Comparison of ENCODE assay signal across 8 cellular contexts in genomic region chr17:13337864-13338371, GRCh38.
DNase-seq lines count a peak whose midpoint lies in the region; ATAC-seq, FAIRE-seq and TF ChIP-seq lines count a peak whose summit lies in the region.

No MANE protein-coding gene starts in this region.

- peaks cover 2% of the 10 kb centered on the region; the same call in 1 of the 2 replicates for H3K23me2 ChIP-seq in H1 (ENCODE audit: low read depth, low read length)

- H3K36me3 ChIP-seq in HEK293 (ENCODE audit: control insufficient read depth in 2 of 2, insufficient read depth in 1 of 2, low read length in 2 of 2) (no peaks in the 10 kb centered on the region), H1 (ENCODE audit: control insufficient read depth in 2 of 4, insufficient read depth in 4 of 4, low read length in 3 of 4) (no peaks in the 10 kb centered on the region), mucosa of stomach (ENCODE audit: control insufficient read depth, insufficient read depth, low read length) (no peaks in the 10 kb centered on the region)

- H3K79me1 ChIP-seq in H1 (ENCODE audit: low read depth, low read length), result no peaks in the 10 kb centered on the region

- no peak overlapping the region for H2AFZ ChIP-seq in H1 (ENCODE audit: low read length)

- TF ChIP-seq CTCF in D721Med (IDR thresholded peaks at IDR 0.05; ENCODE audit: insufficient read depth, missing control alignments) (peak; percentile 62), HEK293 (tag by site-specific recombination; IDR thresholded peaks at IDR 0.05) (peak; percentile 57; the same call in 1 of the 2 replicates), H1 (IDR thresholded peaks at IDR 0.05; ENCODE audit: control extremely low read depth in 1 of 3, insufficient read depth in 1 of 3, low read depth in 1 of 3, low read length in 3 of 3) (peak in 2 of 3 experiments; percentile 56 to 66; a peak in 3 of 4 replicates)

- FAIRE-seq in D721Med (lab: Jason Lieb, UNC) (peak; percentile 29), RCC 7860 (lab: Jason Lieb, UNC) (peak; percentile 47), H1 (lab: Jason Lieb, UNC) (peak; percentile 83)

- peak overlapping the region; percentile 33; a peak in 3 of 4 replicates for H3K4me2 ChIP-seq in H1 (ENCODE audit: insufficient read depth in 1 of 2, low read depth in 2 of 2, low read length in 2 of 2)

- POLR2A ChIA-PET in HEK293 (lab: Yijun Ruan, JAX), result no interaction called here
- POLR2A ChIA-PET in H1 (lab: Charles Lee; ENCODE audit: partially characterized antibody), result no interaction called here

- no peak overlapping the region for H3K23ac ChIP-seq in H1 (ENCODE audit: insufficient read length)

- H2BK120ac ChIP-seq in H1 (replicated peaks; ENCODE audit: low read depth, low read length), result no peak overlapping the region

- TF ChIP-seq EP300 in H1 (IDR thresholded peaks at IDR 0.05; ENCODE audit: borderline replicate concordance in 1 of 2, low read depth in 2 of 2, low read length in 2 of 2), result no peak

- no peak overlapping the region for H2BK20ac ChIP-seq in H1 (ENCODE audit: low read length)

- TF ChIP-seq POLR2A in H1 (IDR thresholded peaks at IDR 0.05; ENCODE audit: control extremely low read depth in 1 of 2, low read depth in 2 of 2, low read length in 2 of 2), result no peak

- no peaks in the 10 kb centered on the region for H4K20me1 ChIP-seq in H1 (replicated peaks in 1 of 2; ENCODE audit: control insufficient read depth in 1 of 2, insufficient read depth in 2 of 2, low read length in 2 of 2)

- ATAC-seq in GM21381 (IDR thresholded peaks at IDR 0.05; ENCODE audit: unreplicated experiment) (no peak), HG02970 (IDR thresholded peaks at IDR 0.05; ENCODE audit: low FRiP score, unreplicated experiment) (no peak)

- peak; percentile 80 to 85 for TF ChIP-seq RAD21 in H1 (IDR thresholded peaks at IDR 0.05 in 1 of 2, conservative IDR thresholded peaks at IDR 0.05 in 1 of 2; ENCODE audit: low read depth in 2 of 2, low read length in 2 of 2)

- H3K4me3 ChIP-seq in HEK293 (ENCODE audit: low read depth, low read length) (no peak overlapping the region), H1 (ENCODE audit: extremely low read depth in 1 of 4, insufficient read depth in 2 of 4, low read depth in 3 of 4, low read length in 4 of 4) (peak overlapping the region in 1 of 4 experiments; percentile 44; a peak in 1 of 8 replicates), mucosa of stomach (ENCODE audit: low read length) (peak overlapping the region; percentile 50)

- no peak overlapping the region for H4K5ac ChIP-seq in H1 (ENCODE audit: insufficient read length, low read depth, low read length)

- H3K27ac ChIP-seq in HEK293 (ENCODE audit: extremely low read depth, low read depth, low read length) (no peak overlapping the region), H1 (ENCODE audit: low read depth, low read length) (no peak overlapping the region)

- H3K79me2 ChIP-seq in H1 (ENCODE audit: control insufficient read depth in 1 of 2, insufficient read depth in 2 of 2, low read length in 2 of 2), result no peaks in the 10 kb centered on the region

- no peak overlapping the region for H2BK15ac ChIP-seq in H1 (ENCODE audit: low read length)

- peaks cover 0 to 2% (median 0%) of the 10 kb centered on the region in 4 experiments; a peak in 2 of 7 replicates for H3K27me3 ChIP-seq in H1 (replicated peaks in 1 of 4; ENCODE audit: control insufficient read depth in 3 of 4, extremely low read depth in 1 of 4, insufficient read depth in 3 of 4, low read length in 3 of 4)
- no peaks in the 10 kb centered on the region for H3K27me3 ChIP-seq in mucosa of stomach (ENCODE audit: control insufficient read depth, insufficient read depth, low read length)

- no peak overlapping the region for H3K4ac ChIP-seq in H1 (replicated peaks; ENCODE audit: insufficient read length, low read depth, low read length)

- WGBS in H1 (ENCODE audit: extremely low coverage in 1 of 2, insufficient coverage in 1 of 2, insufficient read length in 1 of 2, insufficient replicate concordance in 2 of 2, low coverage in 1 of 2, low lambda C conversion rate in 2 of 2, missing lambda C conversion rate in 1 of 2), 2 experiments, result 34% methylated on average over 12 of the region's 12 CpGs; no CpG with 5 or more reads in 1 of the 2 experiments

- H4K8ac ChIP-seq in H1 (ENCODE audit: extremely low read depth, insufficient read depth, low read length), result no peak overlapping the region

- no peak overlapping the region for H3K14ac ChIP-seq in H1 (ENCODE audit: insufficient read length)

- DNase-seq in D721Med (ENCODE audit: insufficient read length, low spot score) (no peak), RCC 7860 (ENCODE audit: low spot score) (peak; percentile 35), H1 (ENCODE audit: low read depth in 1 of 2, low spot score in 2 of 2) (no peak), NCI-H187 (lab: John Stamatoyannopoulos, UW) (no peak)

- H3K9ac ChIP-seq in H1 (replicated peaks in 1 of 4; ENCODE audit: extremely low read depth in 1 of 4, low read depth in 3 of 4, low read length in 3 of 4), result peak overlapping the region in 1 of 4 experiments; percentile 8; a peak in 1 of 7 replicates
- H3K9ac ChIP-seq in mucosa of stomach (ENCODE audit: low read length), result peak overlapping the region; percentile 45

- no peak overlapping the region for H2BK5ac ChIP-seq in H1 (ENCODE audit: low read depth, low read length)

- H3K9me3 ChIP-seq in HEK293 (ENCODE audit: control insufficient read depth, insufficient read depth, low read depth, low read length) (no peaks in the 10 kb centered on the region), H1 (ENCODE audit: insufficient read depth in 2 of 2, low read depth in 1 of 2, low read length in 1 of 2) (no peaks in the 10 kb centered on the region), mucosa of stomach (ENCODE audit: control insufficient read depth, low read length) (no peaks in the 10 kb centered on the region)

- H3K56ac ChIP-seq in H1 (replicated peaks; ENCODE audit: insufficient read length, low read depth, low read length), result no peak overlapping the region

- H2AK5ac ChIP-seq in H1 (ENCODE audit: low read depth, low read length), result no peak overlapping the region

- H3K4me1 ChIP-seq in HEK293 (ENCODE audit: control insufficient read depth, insufficient read depth, low read length) (no peaks in the 10 kb centered on the region; the same call in 1 of the 2 replicates), H1 (replicated peaks in 1 of 4; ENCODE audit: control insufficient read depth in 3 of 4, insufficient read depth in 4 of 4, low read length in 3 of 4) (peaks cover 0 to 8% (median 3%) of the 10 kb centered on the region in 4 experiments; a peak in 2 of 7 replicates), mucosa of stomach (ENCODE audit: control insufficient read depth, insufficient read depth, low read length) (no peaks in the 10 kb centered on the region)

- CTCF ChIA-PET in HEK293 (lab: Yijun Ruan, JAX), result interaction anchor here (0.6 to 3.2 kb wide), 18 partner anchors 8 to 964 kb away, joined by 3 to 21 read pairs (median 4); no protein-coding TSS in a partner anchor
- CTCF ChIA-PET in H1 (lab: Charles Lee; ENCODE audit: partially characterized antibody), result interaction anchor here (0.6 to 1.7 kb wide), 13 partner anchors 8 to 1634 kb away, joined by 3 to 9 read pairs (median 4); no protein-coding TSS in a partner anchor

- H3K18ac ChIP-seq in H1 (ENCODE audit: extremely low read depth, low read length), result no peak overlapping the region

- no peak overlapping the region for H2BK12ac ChIP-seq in H1 (ENCODE audit: low read depth, low read length)

- no peak overlapping the region for H4K91ac ChIP-seq in H1 (replicated peaks; ENCODE audit: insufficient read length, low read length)

TF ChIP-seq in HEK293, 187 proteins besides CTCF, POLR2A, EP300 and RAD21 (continues in another document):
- TF ChIP-seq ZNF664 (tag by site-specific recombination; IDR thresholded peaks at IDR 0.05) (no peak), REPIN1 (tag by site-specific recombination; IDR thresholded peaks at IDR 0.05; ENCODE audit: low read depth) (peak; percentile 76; the same call in 1 of the 2 replicates), ZBTB6 (tag by site-specific recombination; IDR thresholded peaks at IDR 0.05) (no peak), KLF7 (tag by site-specific recombination; IDR thresholded peaks at IDR 0.05; ENCODE audit: borderline replicate concordance) (no peak), ZNF169 (tag by site-specific recombination; IDR thresholded peaks at IDR 0.05) (no peak), ZNF335 (tag by site-specific recombination; conservative IDR thresholded peaks at IDR 0.05) (peak; percentile 77), ZNF654 (tag by site-specific recombination; IDR thresholded peaks at IDR 0.05; ENCODE audit: low read depth) (peak; percentile 87), ZNF248 (tag by site-specific recombination; IDR thresholded peaks at IDR 0.05) (no peak)

TF ChIP-seq in H1, 55 proteins besides CTCF, POLR2A, EP300 and RAD21:
- no peak for TF ChIP-seq GABPA (IDR thresholded peaks at IDR 0.05; ENCODE audit: borderline replicate concordance, insufficient read depth, low read length)
- TF ChIP-seq CEBPB (IDR thresholded peaks at IDR 0.05; ENCODE audit: low read depth, low read length), result no peak
- no peak for TF ChIP-seq POU5F1 (IDR thresholded peaks at IDR 0.05; ENCODE audit: low read depth, low read length)
- no peak for TF ChIP-seq GTF2F1 (IDR thresholded peaks at IDR 0.05; ENCODE audit: borderline replicate concordance, low read depth, low read length)
- TF ChIP-seq TAF1 (IDR thresholded peaks at IDR 0.05; ENCODE audit: low read depth, low read length), result no peak
- no peak for TF ChIP-seq POLR2AphosphoS5 (IDR thresholded peaks at IDR 0.05; ENCODE audit: low read depth, low read length)
- TF ChIP-seq TAF7 (optimal IDR thresholded peaks at IDR 0.05; ENCODE audit: borderline replicate concordance, low read depth, low read length), result no peak
- TF ChIP-seq SP1 (IDR thresholded peaks at IDR 0.05; ENCODE audit: low read depth, low read length), result no peak
- no peak for TF ChIP-seq ATF2 (IDR thresholded peaks at IDR 0.05; ENCODE audit: low read length)
